1 cellular context compared by ENCODE assay signal in the genomic region with DNA sequence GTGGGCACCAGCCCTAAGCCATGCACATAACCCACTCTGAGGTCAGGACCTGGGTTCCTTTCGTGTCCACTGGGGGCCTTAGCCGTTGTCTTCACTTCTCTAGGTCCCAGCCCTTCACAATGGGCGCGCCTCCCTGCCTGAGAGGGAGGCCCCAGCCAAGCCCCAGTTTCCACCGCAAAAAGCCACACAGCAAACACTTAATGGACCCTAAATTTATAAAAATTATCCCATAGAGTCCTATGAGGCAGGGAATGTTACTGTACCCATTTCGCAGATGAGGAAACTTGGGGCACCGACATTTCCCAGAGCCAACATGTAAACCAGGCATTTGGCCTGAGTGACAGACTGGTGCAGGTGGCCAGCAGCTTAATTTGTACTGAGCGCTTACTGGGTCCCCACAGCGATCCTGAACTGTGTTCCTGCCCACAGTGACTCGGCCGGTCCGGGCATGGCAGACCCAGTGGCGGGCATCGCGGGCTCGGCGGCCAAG.
TF ChIP-seq lines count a peak whose summit lies in the region.

No MANE protein-coding gene starts in this region.

TF ChIP-seq in WTC11, 78 proteins besides CTCF, POLR2A, EP300 and RAD21 (continued from another document):
- no peak for TF ChIP-seq SOX15 (CRISPR knock-in tag; IDR thresholded peaks at IDR 0.05)
- TF ChIP-seq, protein P1, sequence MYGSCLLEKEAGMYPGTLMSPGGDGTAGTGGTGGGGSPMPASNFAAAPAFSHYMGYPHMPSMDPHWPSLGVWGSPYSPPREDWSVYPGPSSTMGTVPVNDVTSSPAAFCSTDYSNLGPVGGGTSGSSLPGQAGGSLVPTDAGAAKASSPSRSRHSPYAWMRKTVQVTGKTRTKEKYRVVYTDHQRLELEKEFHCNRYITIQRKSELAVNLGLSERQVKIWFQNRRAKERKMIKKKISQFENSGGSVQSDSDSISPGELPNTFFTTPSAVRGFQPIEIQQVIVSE (CRISPR knock-in tag; IDR thresholded peaks at IDR 0.05; ENCODE audit: borderline replicate concordance) = no peak
- TF ChIP-seq, protein P2, sequence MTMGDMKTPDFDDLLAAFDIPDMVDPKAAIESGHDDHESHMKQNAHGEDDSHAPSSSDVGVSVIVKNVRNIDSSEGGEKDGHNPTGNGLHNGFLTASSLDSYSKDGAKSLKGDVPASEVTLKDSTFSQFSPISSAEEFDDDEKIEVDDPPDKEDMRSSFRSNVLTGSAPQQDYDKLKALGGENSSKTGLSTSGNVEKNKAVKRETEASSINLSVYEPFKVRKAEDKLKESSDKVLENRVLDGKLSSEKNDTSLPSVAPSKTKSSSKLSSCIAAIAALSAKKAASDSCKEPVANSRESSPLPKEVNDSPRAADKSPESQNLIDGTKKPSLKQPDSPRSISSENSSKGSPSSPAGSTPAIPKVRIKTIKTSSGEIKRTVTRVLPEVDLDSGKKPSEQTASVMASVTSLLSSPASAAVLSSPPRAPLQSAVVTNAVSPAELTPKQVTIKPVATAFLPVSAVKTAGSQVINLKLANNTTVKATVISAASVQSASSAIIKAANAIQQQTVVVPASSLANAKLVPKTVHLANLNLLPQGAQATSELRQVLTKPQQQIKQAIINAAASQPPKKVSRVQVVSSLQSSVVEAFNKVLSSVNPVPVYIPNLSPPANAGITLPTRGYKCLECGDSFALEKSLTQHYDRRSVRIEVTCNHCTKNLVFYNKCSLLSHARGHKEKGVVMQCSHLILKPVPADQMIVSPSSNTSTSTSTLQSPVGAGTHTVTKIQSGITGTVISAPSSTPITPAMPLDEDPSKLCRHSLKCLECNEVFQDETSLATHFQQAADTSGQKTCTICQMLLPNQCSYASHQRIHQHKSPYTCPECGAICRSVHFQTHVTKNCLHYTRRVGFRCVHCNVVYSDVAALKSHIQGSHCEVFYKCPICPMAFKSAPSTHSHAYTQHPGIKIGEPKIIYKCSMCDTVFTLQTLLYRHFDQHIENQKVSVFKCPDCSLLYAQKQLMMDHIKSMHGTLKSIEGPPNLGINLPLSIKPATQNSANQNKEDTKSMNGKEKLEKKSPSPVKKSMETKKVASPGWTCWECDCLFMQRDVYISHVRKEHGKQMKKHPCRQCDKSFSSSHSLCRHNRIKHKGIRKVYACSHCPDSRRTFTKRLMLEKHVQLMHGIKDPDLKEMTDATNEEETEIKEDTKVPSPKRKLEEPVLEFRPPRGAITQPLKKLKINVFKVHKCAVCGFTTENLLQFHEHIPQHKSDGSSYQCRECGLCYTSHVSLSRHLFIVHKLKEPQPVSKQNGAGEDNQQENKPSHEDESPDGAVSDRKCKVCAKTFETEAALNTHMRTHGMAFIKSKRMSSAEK (CRISPR knock-in tag; IDR thresholded peaks at IDR 0.05; ENCODE audit: borderline replicate concordance) = no peak
- TF ChIP-seq HMGA2 (CRISPR knock-in tag; IDR thresholded peaks at IDR 0.05) = no peak
- TF ChIP-seq, protein P3, sequence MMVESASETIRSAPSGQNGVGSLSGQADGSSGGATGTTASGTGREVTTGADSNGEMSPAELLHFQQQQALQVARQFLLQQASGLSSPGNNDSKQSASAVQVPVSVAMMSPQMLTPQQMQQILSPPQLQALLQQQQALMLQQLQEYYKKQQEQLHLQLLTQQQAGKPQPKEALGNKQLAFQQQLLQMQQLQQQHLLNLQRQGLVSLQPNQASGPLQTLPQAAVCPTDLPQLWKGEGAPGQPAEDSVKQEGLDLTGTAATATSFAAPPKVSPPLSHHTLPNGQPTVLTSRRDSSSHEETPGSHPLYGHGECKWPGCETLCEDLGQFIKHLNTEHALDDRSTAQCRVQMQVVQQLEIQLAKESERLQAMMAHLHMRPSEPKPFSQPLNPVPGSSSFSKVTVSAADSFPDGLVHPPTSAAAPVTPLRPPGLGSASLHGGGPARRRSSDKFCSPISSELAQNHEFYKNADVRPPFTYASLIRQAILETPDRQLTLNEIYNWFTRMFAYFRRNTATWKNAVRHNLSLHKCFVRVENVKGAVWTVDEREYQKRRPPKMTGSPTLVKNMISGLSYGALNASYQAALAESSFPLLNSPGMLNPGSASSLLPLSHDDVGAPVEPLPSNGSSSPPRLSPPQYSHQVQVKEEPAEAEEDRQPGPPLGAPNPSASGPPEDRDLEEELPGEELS (CRISPR knock-in tag; IDR thresholded peaks at IDR 0.05) = no peak
- TF ChIP-seq, protein P4, sequence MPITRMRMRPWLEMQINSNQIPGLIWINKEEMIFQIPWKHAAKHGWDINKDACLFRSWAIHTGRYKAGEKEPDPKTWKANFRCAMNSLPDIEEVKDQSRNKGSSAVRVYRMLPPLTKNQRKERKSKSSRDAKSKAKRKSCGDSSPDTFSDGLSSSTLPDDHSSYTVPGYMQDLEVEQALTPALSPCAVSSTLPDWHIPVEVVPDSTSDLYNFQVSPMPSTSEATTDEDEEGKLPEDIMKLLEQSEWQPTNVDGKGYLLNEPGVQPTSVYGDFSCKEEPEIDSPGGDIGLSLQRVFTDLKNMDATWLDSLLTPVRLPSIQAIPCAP (CRISPR knock-in tag; IDR thresholded peaks at IDR 0.05) = no peak
